In the genomic region with DNA sequence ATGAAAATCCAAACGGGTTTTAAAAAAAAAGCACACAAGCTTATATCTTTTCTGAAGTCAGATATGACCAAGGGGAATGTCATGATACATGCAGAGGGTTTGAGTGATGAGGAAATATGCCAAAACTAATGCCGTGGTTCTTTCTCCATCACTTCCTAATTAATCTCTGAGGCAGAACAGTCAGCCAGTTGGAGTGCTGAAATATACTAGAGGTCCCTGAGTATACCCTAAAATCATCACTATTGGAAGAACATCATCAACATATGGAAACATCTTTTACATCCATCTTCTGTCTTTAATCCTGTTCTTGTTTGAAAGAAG, we compare ENCODE assay signal across 25 cellular contexts.
A peak's percentile ranks its signal among the peaks of the same experiment; 100 is the strongest.
DNase-seq lines count a peak whose midpoint lies in the region; ATAC-seq and TF ChIP-seq lines count a peak whose summit lies in the region.
"Had no signal": no experiment of that assay in that cellular context is flagged by ENCODE, and none has a peak within 500 bp of the region (broad histone marks: within the 10 kb centered on the region; RNA-seq: fewer than 3 reads in every experiment).

No MANE protein-coding gene starts in this region.

- no peaks in the 10 kb centered on the region for H3K27me3 ChIP-seq in left ventricle myocardium inferior (ENCODE audit: low read depth)
- peaks cover 0 to 3% (median 0%) of the 10 kb centered on the region in 9 donors for H3K27me3 ChIP-seq in heart left ventricle
- H3K27me3 ChIP-seq in hepatocyte, result no peaks in the 10 kb centered on the region
- no peaks in the 10 kb centered on the region for H3K27me3 ChIP-seq in parathyroid adenoma (ENCODE audit: control insufficient read depth, insufficient read depth, low read length)

- no peaks in the 10 kb centered on the region for H3K79me2 ChIP-seq in hepatocyte
- H3K79me2 ChIP-seq in parathyroid adenoma, result no peaks in the 10 kb centered on the region

- no peak for TF ChIP-seq CTCF in left ventricle myocardium inferior (IDR thresholded peaks at IDR 0.05; ENCODE audit: borderline replicate concordance)
- no peak for TF ChIP-seq CTCF in heart left ventricle (IDR thresholded peaks at IDR 0.05)
- no peak for TF ChIP-seq CTCF in hepatocyte (IDR thresholded peaks at IDR 0.05; ENCODE audit: poor library complexity)
- TF ChIP-seq CTCF in parathyroid adenoma (IDR thresholded peaks at IDR 0.05), result no peak

- ATAC-seq in heart left ventricle, result no peak
- ATAC-seq in left lobe of liver, result no peak
- ATAC-seq in HG02610 (IDR thresholded peaks at IDR 0.05; ENCODE audit: unreplicated experiment), result no peak
- ATAC-seq in GM19395 (IDR thresholded peaks at IDR 0.05; ENCODE audit: unreplicated experiment), result no peak
- ATAC-seq: GM23338, K562 had no signal

- H3K4me2 ChIP-seq in hepatocyte (peak overlapping the region; percentile 2), parathyroid adenoma (ENCODE audit: low read length) (no peak overlapping the region)
- H3K4me2 ChIP-seq: GM23338, PC-9 had no signal

- H3K9me3 ChIP-seq in left ventricle myocardium inferior (replicated peaks), result no peaks in the 10 kb centered on the region
- H3K9me3 ChIP-seq in heart left ventricle, result no peaks in the 10 kb centered on the region
- no peaks in the 10 kb centered on the region for H3K9me3 ChIP-seq in hepatocyte (ENCODE audit: low read depth)
- H3K9me3 ChIP-seq in parathyroid adenoma (ENCODE audit: control insufficient read depth, low read length), result no peaks in the 10 kb centered on the region

- H3K9ac ChIP-seq in parathyroid adenoma, result no peak overlapping the region

- H2AFZ ChIP-seq in hepatocyte, result no peak overlapping the region
- peak overlapping the region; percentile 5 for H2AFZ ChIP-seq in parathyroid adenoma
- H2AFZ ChIP-seq: PC-9 had no signal

- TF ChIP-seq POLR2A in heart left ventricle (IDR thresholded peaks at IDR 0.05), result no peak

- H3K4me3 ChIP-seq in left ventricle myocardium inferior (no peak overlapping the region), heart left ventricle (no peak overlapping the region), hepatocyte (no peak overlapping the region), parathyroid adenoma (ENCODE audit: low read depth, low read length) (no peak overlapping the region)
- H3K4me3 ChIP-seq: GM23338, K562, PC-9 had no signal

- H3K9me2 ChIP-seq in hepatocyte (replicated peaks; ENCODE audit: insufficient read depth), result no peaks in the 10 kb centered on the region

- no peaks in the 10 kb centered on the region for H4K20me1 ChIP-seq in hepatocyte (ENCODE audit: insufficient read depth, poor library complexity, severe bottlenecking)

- WGBS in heart left ventricle, 4 donors, result 21 to 37% (median 32%) methylated on average over 2 of the region's 2 CpGs
- WGBS in hepatocyte (ENCODE audit: low lambda C conversion rate, missing lambda C conversion rate), result 55% methylated on average over 2 of the region's 2 CpGs

- intact Hi-C loops in left ventricle myocardium inferior (cut with micrococcal nuclease), result no loop called here
- intact Hi-C loops in heart left ventricle (cut with DNase I), result loop anchor here in 1 of 10 donors (5.0 kb wide), 1 partner anchor 51 kb away; no protein-coding TSS in a partner anchor

- H3K4me1 ChIP-seq in left ventricle myocardium inferior, result peaks cover 12% of the 10 kb centered on the region
- peaks cover 0 to 17% (median 0%) of the 10 kb centered on the region in 12 donors for H3K4me1 ChIP-seq in heart left ventricle
- no peaks in the 10 kb centered on the region for H3K4me1 ChIP-seq in hepatocyte (ENCODE audit: insufficient read depth)
- H3K4me1 ChIP-seq in parathyroid adenoma, result no peaks in the 10 kb centered on the region

- DNase-seq in left ventricle myocardium inferior, result no peak
- DNase-seq in heart left ventricle, result no peak
- DNase-seq in hepatocyte (ENCODE audit: low spot score), result no peak
- no peak for DNase-seq in left lobe of liver (ENCODE audit: low spot score)
- no peak for DNase-seq in kidney glomerular epithelial cell (lab: John Stamatoyannopoulos, UW)
- DNase-seq: 8988T; Calu3; DMS79 treated with DMSO at 0.1 percent for 48 hours; H9; MV-4-11; NCI-H1105; NCI-H1436 treated with DMSO at 0.1 percent for 48 hours; NCI-H1930; NCI-H2107; NCI-H446; NCI-H524 treated with DMSO at 0.1 percent for 48 hours; NCI-H82; NK-92 treated with Interleukin-12 subunit alpha and Interleukin-12 subunit beta, amount 100 ng/mL, for 24 hours; SHP77 had no signal

- H3K36me3 ChIP-seq in left ventricle myocardium inferior (no peaks in the 10 kb centered on the region), heart left ventricle (no peaks in the 10 kb centered on the region), hepatocyte (replicated peaks; ENCODE audit: insufficient read depth, low read depth) (no peaks in the 10 kb centered on the region), parathyroid adenoma (ENCODE audit: control insufficient read depth, insufficient read depth, low read length) (no peaks in the 10 kb centered on the region)

- H3K27ac ChIP-seq in left ventricle myocardium inferior (replicated peaks), result peak overlapping the region; percentile 58
- H3K27ac ChIP-seq in heart left ventricle, result peak overlapping the region in 5 of 12 donors; percentile 4 to 53 (median 25)
- no peak overlapping the region for H3K27ac ChIP-seq in hepatocyte
- no peak overlapping the region for H3K27ac ChIP-seq in parathyroid adenoma
- H3K27ac ChIP-seq: PC-9 had no signal
